ENCODE assay signal across 28 cellular contexts in the genomic region with DNA sequence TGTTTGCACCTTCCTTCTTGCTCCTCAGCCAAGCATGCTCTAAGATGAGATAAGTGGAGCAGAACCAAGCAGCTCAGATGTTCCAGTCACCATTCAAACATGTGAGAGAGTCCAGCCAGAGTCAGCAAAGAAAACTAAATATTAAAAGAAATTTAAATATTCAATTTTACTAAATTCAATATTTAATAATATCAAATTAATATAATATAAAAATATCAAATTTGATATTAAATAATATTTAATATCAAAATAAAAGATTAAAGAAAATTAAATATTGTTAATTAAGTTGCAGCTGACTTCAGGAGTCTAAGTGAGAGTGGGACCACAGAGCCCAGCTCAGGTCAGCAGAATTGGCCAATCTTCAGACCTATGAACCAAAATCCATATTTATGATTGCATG.
"Had no signal": no experiment of that assay in that cellular context is flagged by ENCODE, and none has a peak within 500 bp of the region (broad histone marks: within the 10 kb centered on the region; RNA-seq: fewer than 3 reads in every experiment).

No MANE protein-coding gene starts in this region.

- FAIRE-seq: colon had no signal

- H3K4me1 ChIP-seq: body of pancreas, esophagus muscularis mucosa, foreskin keratinocyte, gastroesophageal sphincter had no signal

- H3K27ac Mint-ChIP-seq: activated B cell treated with CpG ODN at 0.5 μM for 24 hours; activated CD8-positive, alpha-beta T cell treated with anti-CD3 and anti-CD28 coated beads for 36 hours; activated naive CD8-positive, alpha-beta T cell; activated T-helper 17 cell treated with anti-CD3 and anti-CD28 coated beads, Interleukin-2, amount 50 U/mL, for 72 hours had no signal

- H3K36me3 ChIP-seq: esophagus muscularis mucosa, gastroesophageal sphincter had no signal

- H3K4me3 Mint-ChIP-seq: activated B cell treated with CpG ODN at 0.5 μM for 24 hours; activated CD8-positive, alpha-beta T cell treated with anti-CD3 and anti-CD28 coated beads for 36 hours; activated naive CD8-positive, alpha-beta T cell; activated T-cell treated with anti-CD3 and anti-CD28 coated beads, Interleukin-2, amount 50 U/mL, for 4 hours; activated T-helper 17 cell treated with anti-CD3 and anti-CD28 coated beads, Interleukin-2, amount 50 U/mL, for 72 hours had no signal

- H3K27me3 ChIP-seq: body of pancreas, esophagus muscularis mucosa, foreskin keratinocyte, gastroesophageal sphincter had no signal

- H3K27me3 Mint-ChIP-seq: activated B cell treated with CpG ODN at 0.5 μM for 24 hours; activated CD8-positive, alpha-beta T cell treated with anti-CD3 and anti-CD28 coated beads for 36 hours; activated naive CD8-positive, alpha-beta T cell; activated T-helper 17 cell treated with anti-CD3 and anti-CD28 coated beads, Interleukin-2, amount 50 U/mL, for 72 hours had no signal

- H3K27ac ChIP-seq: body of pancreas, esophagus muscularis mucosa, foreskin keratinocyte, gastroesophageal sphincter, VCaP had no signal

- H3K4me1 Mint-ChIP-seq: activated B cell treated with CpG ODN at 0.5 μM for 24 hours; activated T-helper 17 cell treated with anti-CD3 and anti-CD28 coated beads, Interleukin-2, amount 50 U/mL, for 72 hours had no signal

- DNase-seq: activated B cell treated with CpG ODN at 0.5 μM for 24 hours; activated CD4-positive, alpha-beta T cell treated with anti-CD3 and anti-CD28 coated beads for 48 hours; activated CD4-positive, alpha-beta T cell treated with anti-CD3 and anti-CD28 coated beads, Interleukin-2, amount 50 U/mL, for 1 hour; activated CD4-positive, alpha-beta T cell treated with anti-CD3 and anti-CD28 coated beads, Interleukin-2, amount 50 U/mL, for 48 hours; activated CD8-positive, alpha-beta memory T cell treated with anti-CD3 and anti-CD28 coated beads for 24 hours; activated CD8-positive, alpha-beta T cell treated with anti-CD3 and anti-CD28 coated beads for 36 hours; activated effector memory CD4-positive, alpha-beta T cell treated with Interleukin-2 at 50 U/mL for 16 hours; activated gamma-delta T cell treated with Interleukin-2 at 50 U/mL for 16 hours; activated naive CD4-positive, alpha-beta T cell treated with anti-CD3 and anti-CD28 coated beads, Interleukin-2, amount 50 U/mL, for 16 hours; activated naive CD4-positive, alpha-beta T cell treated with Interleukin-2 at 50 U/mL for 16 hours; activated T-cell treated with anti-CD3 and anti-CD28 coated beads, Interleukin-2, amount 50 U/mL, for 4 hours; amniotic stem cell; anterior cingulate cortex; body of pancreas; caudate nucleus; cortex of kidney; dermis blood vessel endothelial cell; effector CD8-positive, alpha-beta T cell; erythroblast; foreskin keratinocyte; T-helper 2 cell had no signal

- ATAC-seq: activated CD4-positive, CD25-positive, alpha-beta regulatory T cell treated with anti-CD3 and anti-CD28 coated beads, Interleukin-2, amount 50 U/mL, for 24 hours; activated CD8-positive, alpha-beta T cell treated with anti-CD3 and anti-CD28 coated beads for 36 hours; activated T-cell treated with anti-CD3 and anti-CD28 coated beads, Interleukin-2, amount 50 U/mL, for 4 hours; activated T-helper 17 cell treated with anti-CD3 and anti-CD28 coated beads, Interleukin-2, amount 50 U/mL, for 72 hours; body of pancreas; foreskin keratinocyte; gastroesophageal sphincter had no signal

- H3K4me3 ChIP-seq: body of pancreas, esophagus muscularis mucosa, gastroesophageal sphincter had no signal

- H3K9me3 ChIP-seq: body of pancreas, esophagus muscularis mucosa, gastroesophageal sphincter had no signal
